In the genomic region with DNA sequence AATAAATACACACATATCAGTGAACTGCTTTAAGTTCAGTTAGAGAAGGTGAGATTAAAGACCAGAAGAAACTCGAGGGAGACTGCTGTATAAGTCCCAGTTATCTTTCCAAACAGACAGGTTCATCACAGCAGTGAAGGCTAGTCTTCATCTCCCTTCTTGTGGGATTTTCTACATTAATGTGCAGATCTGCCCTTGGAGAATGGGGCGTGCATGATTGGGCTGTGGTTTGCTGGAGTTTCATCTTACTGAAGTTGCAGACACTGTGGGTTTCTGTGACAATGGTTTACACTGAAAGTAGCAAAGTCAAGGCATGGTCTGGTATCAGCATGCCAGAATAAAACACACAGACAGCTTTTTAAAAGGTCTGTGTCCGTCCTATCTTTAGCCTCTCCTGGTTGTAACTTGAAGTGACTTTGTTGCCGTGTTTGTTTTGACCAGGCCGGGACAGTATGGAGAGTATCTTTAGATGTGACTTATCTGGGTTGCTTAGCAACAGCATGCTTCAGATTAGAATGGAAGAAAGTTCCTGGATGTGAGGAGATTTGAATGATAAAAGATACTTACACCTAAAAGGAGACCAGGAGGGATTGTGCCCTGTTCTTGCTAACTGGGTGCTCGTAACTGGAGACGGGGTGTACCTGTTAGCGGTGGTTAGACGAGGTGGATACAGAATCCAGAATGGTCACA, we compare ENCODE assay signal across 8 cellular contexts. TPM values are rescaled to one million over a fixed set of nuclear protein-coding genes. Genes with fewer than 3 reads are reported as not detected.
DNase-seq lines count a peak whose midpoint lies in the region; ATAC-seq and TF ChIP-seq lines count a peak whose summit lies in the region.

No MANE protein-coding gene starts in this region.

- H3K9me2 ChIP-seq in MM.1S (replicated peaks; ENCODE audit: insufficient read depth, low read length): no peaks in the 10 kb centered on the region

- peaks cover 20% of the 10 kb centered on the region for H3F3A ChIP-seq in MM.1S (ENCODE audit: insufficient read depth, low read length)

- peaks cover 0 to 3% (median 0%) of the 10 kb centered on the region in 3 donors for H3K27me3 Mint-ChIP-seq in CD14-positive monocyte (ENCODE audit: low read depth in 3 of 3)
- no peaks in the 10 kb centered on the region for H3K27me3 Mint-ChIP-seq in natural killer cell (ENCODE audit: low read depth in 2 of 2)

- H3K27me3 ChIP-seq in MM.1S (replicated peaks; ENCODE audit: insufficient read depth, low read length) (no peaks in the 10 kb centered on the region), dorsolateral prefrontal cortex (no peaks in the 10 kb centered on the region), aorta (ENCODE audit: control insufficient read depth in 1 of 2, insufficient read depth in 2 of 2, low read length in 1 of 2) (no peaks in the 10 kb centered on the region)

- no peak overlapping the region for H2AFZ ChIP-seq in MM.1S (ENCODE audit: low read length)

- H3K4me1 Mint-ChIP-seq in CD14-positive monocyte (peaks cover 65% of the 10 kb centered on the region), natural killer cell (peaks cover 51 to 53% of the 10 kb centered on the region in 2 donors)

- H3K4me3 ChIP-seq in MM.1S (ENCODE audit: low read length) (peak overlapping the region; percentile 96), dorsolateral prefrontal cortex (peak overlapping the region in 58 of 59 donors; percentile 62 to 97 (median 88)), aorta (ENCODE audit: low read length in 2 of 2) (peak overlapping the region in 1 of 2 donors; percentile 84)

- intact Hi-C loops in CD14-positive monocyte (cut with micrococcal nuclease) (loop anchor here (2.0 to 10.0 kb wide), 6 partner anchors 38 to 305 kb away; a partner anchor contains a TSS), dorsolateral prefrontal cortex (cut with DNase I) (loop anchor here (2.0 to 5.0 kb wide), 5 partner anchors 38 to 197 kb away; a partner anchor contains a TSS), natural killer cell (cut with micrococcal nuclease) (loop anchor here (10.0 kb wide), 1 partner anchor 275 kb away; a partner anchor contains a TSS), aorta (cut with DNase I) (loop anchor here (5.0 to 10.0 kb wide), 3 partner anchors 43 to 177 kb away; a partner anchor contains a TSS)

- peak overlapping the region; percentile 89 to 94 for H3K4me3 Mint-ChIP-seq in CD14-positive monocyte
- H3K4me3 Mint-ChIP-seq in natural killer cell: peak overlapping the region; percentile 92

- TF ChIP-seq CTCF in CD14-positive monocyte (IDR thresholded peaks at IDR 0.05) (no peak), MM.1S (IDR thresholded peaks at IDR 0.05; ENCODE audit: low read length) (no peak), dorsolateral prefrontal cortex (IDR thresholded peaks at IDR 0.05 in 54 of 56, conservative IDR thresholded peaks at IDR 0.05 in 2 of 56; ENCODE audit: low read depth in 1 of 56, partially characterized antibody in 56 of 56) (no peak), natural killer cell (IDR thresholded peaks at IDR 0.05) (no peak)

- H3K27ac ChIP-seq in MM.1S (ENCODE audit: low read length) (peak overlapping the region; percentile 66; the same call in 1 of the 2 replicates), dorsolateral prefrontal cortex (peak overlapping the region in 36 of 59 donors; percentile 1 to 100 (median 98)), aorta (ENCODE audit: low read depth in 1 of 2, low read length in 2 of 2) (no peak overlapping the region)

- DNase-seq in CD14-positive monocyte (ENCODE audit: low spot score): no peak
- DNase-seq in MM.1S: peak; percentile 71
- DNase-seq in dorsolateral prefrontal cortex: no peak
- DNase-seq in natural killer cell: no peak
- DNase-seq in cerebellum (ENCODE audit: low spot score): no peak
- DNase-seq in SK-N-DZ (ENCODE audit: low spot score): no peak
- DNase-seq in aorta: no peak

- WGBS in aorta, 2 donors: 47 to 51% methylated on average over 9 of the region's 9 CpGs

- H3K27ac Mint-ChIP-seq in CD14-positive monocyte: peak overlapping the region in 3 of 7 donors; percentile 3 to 93 (median 83)
- peak overlapping the region; percentile 91 for H3K27ac Mint-ChIP-seq in natural killer cell

- peaks cover 22% of the 10 kb centered on the region for H3K4me1 ChIP-seq in MM.1S (ENCODE audit: low read length)
- no peaks in the 10 kb centered on the region for H3K4me1 ChIP-seq in aorta (ENCODE audit: control insufficient read depth in 1 of 2, insufficient read depth in 2 of 2, low read length in 2 of 2)

- H4K20me1 ChIP-seq in MM.1S (ENCODE audit: insufficient read depth, low read length): no peaks in the 10 kb centered on the region

- ATAC-seq in natural killer cell (no peak), aorta (ENCODE audit: low FRiP score) (no peak), HG03159 (IDR thresholded peaks at IDR 0.05; ENCODE audit: unreplicated experiment) (no peak)

- H3K36me3 ChIP-seq in MM.1S (replicated peaks; ENCODE audit: insufficient read depth, low read length) (no peaks in the 10 kb centered on the region), aorta (ENCODE audit: control insufficient read depth in 1 of 2, insufficient read depth in 2 of 2, low read length in 1 of 2) (no peaks in the 10 kb centered on the region)

- H3K36me3 Mint-ChIP-seq in CD14-positive monocyte (peaks cover 3 to 6% of the 10 kb centered on the region in 2 donors), natural killer cell (no peaks in the 10 kb centered on the region)

- H3K9me3 ChIP-seq in MM.1S (replicated peaks; ENCODE audit: insufficient read depth, low read length) (no peaks in the 10 kb centered on the region), aorta (ENCODE audit: control insufficient read depth, low read length) (no peaks in the 10 kb centered on the region)

- H3K4me2 ChIP-seq in MM.1S (ENCODE audit: low read depth, low read length): peak overlapping the region; percentile 92

- H3K9me3 Mint-ChIP-seq in CD14-positive monocyte: no peaks in the 10 kb centered on the region
- no peaks in the 10 kb centered on the region for H3K9me3 Mint-ChIP-seq in natural killer cell

- peak overlapping the region; percentile 90; the same call in 1 of the 2 replicates for H3K9ac ChIP-seq in MM.1S (ENCODE audit: low read length)

- H3K79me2 ChIP-seq in MM.1S (ENCODE audit: low read length): peaks cover 67% of the 10 kb centered on the region

RNA-seq across cellular contexts. Expression of a gene that starts 16.1 kb away (rescaled TPM):
- polyA plus RNA-seq in CD14-positive monocyte (10 to 100 TPM; 29.7 to 48.8 TPM), aorta (10 to 100 TPM; 20.2 to 39.0 TPM)
- total RNA-seq in dorsolateral prefrontal cortex (10 to 100 TPM; 35.7 to 71.0 (median 51.2) TPM), natural killer cell (10 to 100 TPM; 45.1 to 69.0 (median 58.9) TPM), cerebellum (12.5 TPM), aorta (10 to 100 TPM; 32.4 to 47.5 TPM)
- polyA plus RNA-seq in SK-N-DZ (2014; cell fraction: cytosol; rRNA removed): 10.3 and 14.5 TPM in 2 replicates
- 14.1 and 41.3 TPM in 2 replicates for polyA plus RNA-seq in SK-N-DZ (2014; cell fraction: nucleus; rRNA removed)

RNA-seq across cellular contexts. Expression of a gene that starts 16.2 kb away (rescaled TPM):
- polyA plus RNA-seq in CD14-positive monocyte (1 to 10 TPM in 1 of 2 donors, under 1 TPM in 1; 0.98 to 1.0 TPM), aorta (1 to 10 TPM in 1 of 2 donors, under 1 TPM in 1; 0.25 to 1.1 TPM)
- total RNA-seq in dorsolateral prefrontal cortex (1 to 10 TPM; 2.8 to 7.5 (median 4.5) TPM), natural killer cell (1 to 10 TPM; 1.8 to 3.5 (median 2.8) TPM), cerebellum (3.6 TPM), aorta (1 to 10 TPM; 2.9 to 3.2 TPM)
- 1.5 and 1.9 TPM in 2 replicates for polyA plus RNA-seq in SK-N-DZ (2014; cell fraction: cytosol; rRNA removed)
- polyA plus RNA-seq in SK-N-DZ (2014; cell fraction: nucleus; rRNA removed): 1.6 and 3.4 TPM in 2 replicates

RNA-seq across cellular contexts. Expression of a gene that starts 35.7 kb away (rescaled TPM):
- polyA plus RNA-seq in CD14-positive monocyte (not detected), aorta (not detected)
- total RNA-seq in dorsolateral prefrontal cortex (under 1 TPM in 1 of 120 experiments, not detected in 119; 0.59 TPM), natural killer cell (not detected), cerebellum (not detected), aorta (not detected)
- polyA plus RNA-seq in SK-N-DZ (2014; cell fraction: cytosol; rRNA removed): not detected in 2 replicates
- not detected in 2 replicates for polyA plus RNA-seq in SK-N-DZ (2014; cell fraction: nucleus; rRNA removed)

RNA-seq across cellular contexts. Expression of a gene that starts 41.3 kb away (rescaled TPM):
- 1 to 10 TPM; 5.6 to 5.9 TPM for polyA plus RNA-seq in CD14-positive monocyte
- 10 to 100 TPM; 22.1 to 65.7 (median 42.7) TPM for total RNA-seq in dorsolateral prefrontal cortex
- 1 to 10 TPM; 4.0 to 6.2 (median 4.7) TPM for total RNA-seq in natural killer cell
- 24.6 TPM for total RNA-seq in cerebellum
- 16.0 and 22.4 TPM in 2 replicates for polyA plus RNA-seq in SK-N-DZ (2014; cell fraction: cytosol; rRNA removed)
- polyA plus RNA-seq in SK-N-DZ (2014; cell fraction: nucleus; rRNA removed): 12.6 and 13.5 TPM in 2 replicates
- total RNA-seq in aorta: 10 to 100 TPM; 15.3 to 23.7 TPM
- 10 to 100 TPM; 12.3 to 22.2 TPM for polyA plus RNA-seq in aorta

RNA-seq across cellular contexts. Expression of a gene that starts 58.5 kb away (rescaled TPM):
- polyA plus RNA-seq in CD14-positive monocyte (1 to 10 TPM; 4.9 to 5.6 TPM), aorta (1 to 10 TPM; 2.3 to 7.7 TPM)
- total RNA-seq in dorsolateral prefrontal cortex (10 to 100 TPM; 10.1 to 18.8 (median 14.4) TPM), natural killer cell (1 to 10 TPM; 3.5 to 9.0 (median 7.5) TPM), cerebellum (7.8 TPM), aorta (10 to 100 TPM in 1 of 2 donors, 1 to 10 TPM in 1; 8.2 to 10.9 TPM)
- 12.0 and 13.4 TPM in 2 replicates for polyA plus RNA-seq in SK-N-DZ (2014; cell fraction: cytosol; rRNA removed)
- 8.6 and 17.7 TPM in 2 replicates for polyA plus RNA-seq in SK-N-DZ (2014; cell fraction: nucleus; rRNA removed)

Comparison
In these comparisons a context has a peak if more than half of its experiments do, and no peak if none do; other contexts are left out.
1. H3K27ac ChIP-seq: peak in MM.1S (single experiment) and dorsolateral prefrontal cortex (36 of 59); none in aorta (0 of 2).